Comparison of ENCODE assay signal across 1 cellular context in the genomic region with DNA sequence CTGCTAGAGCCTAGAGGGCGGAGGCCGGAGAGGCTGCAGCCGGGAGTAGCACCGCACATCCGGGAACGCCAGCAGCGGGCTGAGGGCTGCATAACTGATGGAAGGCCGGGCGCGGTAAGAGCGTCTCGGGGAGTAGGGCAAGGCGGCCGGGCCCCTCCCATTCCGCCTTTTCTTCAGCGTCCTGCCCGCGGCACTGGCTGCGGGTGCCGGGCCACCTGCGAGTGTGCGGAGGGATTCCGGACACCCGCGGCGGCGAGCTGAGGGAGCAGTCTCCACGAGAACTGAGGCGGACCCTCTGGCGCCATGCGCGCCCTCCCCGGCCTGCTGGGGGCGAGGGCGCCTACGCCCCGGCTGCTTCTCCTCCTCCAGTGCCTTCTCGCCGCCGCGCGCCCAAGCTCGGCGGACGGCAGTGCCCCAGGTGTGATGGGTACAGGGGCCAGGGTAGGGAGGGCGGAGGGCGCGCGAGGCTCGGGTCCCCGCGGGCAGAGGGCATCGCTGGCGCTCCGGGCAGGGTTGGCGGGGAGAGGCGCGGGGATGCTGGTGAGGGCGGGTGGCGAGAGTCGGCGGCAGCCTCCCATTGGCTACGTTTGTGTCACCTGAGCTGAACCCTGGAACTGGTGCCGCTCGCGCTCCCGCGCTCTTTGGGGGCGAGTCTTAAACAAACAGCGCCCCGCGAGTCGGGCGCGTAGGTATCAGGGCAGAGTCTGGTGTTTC.
TF ChIP-seq lines count a peak whose summit lies in the region.

No MANE protein-coding gene starts in this region.

TF ChIP-seq in HepG2, 621 proteins besides CTCF, POLR2A, EP300 and RAD21 (continued from another document and continues in another):
- TF ChIP-seq, protein P1, sequence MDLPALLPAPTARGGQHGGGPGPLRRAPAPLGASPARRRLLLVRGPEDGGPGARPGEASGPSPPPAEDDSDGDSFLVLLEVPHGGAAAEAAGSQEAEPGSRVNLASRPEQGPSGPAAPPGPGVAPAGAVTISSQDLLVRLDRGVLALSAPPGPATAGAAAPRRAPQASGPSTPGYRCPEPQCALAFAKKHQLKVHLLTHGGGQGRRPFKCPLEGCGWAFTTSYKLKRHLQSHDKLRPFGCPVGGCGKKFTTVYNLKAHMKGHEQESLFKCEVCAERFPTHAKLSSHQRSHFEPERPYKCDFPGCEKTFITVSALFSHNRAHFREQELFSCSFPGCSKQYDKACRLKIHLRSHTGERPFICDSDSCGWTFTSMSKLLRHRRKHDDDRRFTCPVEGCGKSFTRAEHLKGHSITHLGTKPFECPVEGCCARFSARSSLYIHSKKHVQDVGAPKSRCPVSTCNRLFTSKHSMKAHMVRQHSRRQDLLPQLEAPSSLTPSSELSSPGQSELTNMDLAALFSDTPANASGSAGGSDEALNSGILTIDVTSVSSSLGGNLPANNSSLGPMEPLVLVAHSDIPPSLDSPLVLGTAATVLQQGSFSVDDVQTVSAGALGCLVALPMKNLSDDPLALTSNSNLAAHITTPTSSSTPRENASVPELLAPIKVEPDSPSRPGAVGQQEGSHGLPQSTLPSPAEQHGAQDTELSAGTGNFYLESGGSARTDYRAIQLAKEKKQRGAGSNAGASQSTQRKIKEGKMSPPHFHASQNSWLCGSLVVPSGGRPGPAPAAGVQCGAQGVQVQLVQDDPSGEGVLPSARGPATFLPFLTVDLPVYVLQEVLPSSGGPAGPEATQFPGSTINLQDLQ (CRISPR knock-in tag; IDR thresholded peaks at IDR 0.05), result no peak; the same call in 1 of the 2 replicates
- no peak for TF ChIP-seq ZFP62 (CRISPR knock-in tag; IDR thresholded peaks at IDR 0.05)
- TF ChIP-seq WIZ (CRISPR knock-in tag; IDR thresholded peaks at IDR 0.05), result no peak
- 0 out of 2 replicates have a peak, but pooled peaks have one; percentile 63 for TF ChIP-seq ZSCAN22 (CRISPR knock-in tag; IDR thresholded peaks at IDR 0.05)
- no peak; the same call in 1 of the 2 replicates for TF ChIP-seq ZSCAN29 (CRISPR knock-in tag; conservative IDR thresholded peaks at IDR 0.05)
- peak; percentile 60; the same call in 1 of the 2 replicates for TF ChIP-seq ZNF746 (CRISPR knock-in tag; IDR thresholded peaks at IDR 0.05)
- no peak for TF ChIP-seq PLRG1 (conservative IDR thresholded peaks at IDR 0.05)
- TF ChIP-seq EED (CRISPR knock-in tag; IDR thresholded peaks at IDR 0.05), result peak; percentile 97
- TF ChIP-seq JUN (CRISPR knock-in tag; IDR thresholded peaks at IDR 0.05), result no peak; the same call in 1 of the 2 replicates
- TF ChIP-seq POGZ (CRISPR knock-in tag; IDR thresholded peaks at IDR 0.05), result peak; percentile 58
- no peak for TF ChIP-seq RFX3 (CRISPR knock-in tag; IDR thresholded peaks at IDR 0.05)
- no peak for TF ChIP-seq SP5 (CRISPR knock-in tag; IDR thresholded peaks at IDR 0.05; ENCODE audit: borderline replicate concordance, low read depth)
- TF ChIP-seq SAP130 (CRISPR knock-in tag; IDR thresholded peaks at IDR 0.05; ENCODE audit: low read depth), result peak; percentile 63
- TF ChIP-seq ZNF333 (CRISPR knock-in tag; IDR thresholded peaks at IDR 0.05; ENCODE audit: borderline replicate concordance), result 0 out of 2 replicates have a peak, but pooled peaks have one; percentile 17
- TF ChIP-seq, protein P2, sequence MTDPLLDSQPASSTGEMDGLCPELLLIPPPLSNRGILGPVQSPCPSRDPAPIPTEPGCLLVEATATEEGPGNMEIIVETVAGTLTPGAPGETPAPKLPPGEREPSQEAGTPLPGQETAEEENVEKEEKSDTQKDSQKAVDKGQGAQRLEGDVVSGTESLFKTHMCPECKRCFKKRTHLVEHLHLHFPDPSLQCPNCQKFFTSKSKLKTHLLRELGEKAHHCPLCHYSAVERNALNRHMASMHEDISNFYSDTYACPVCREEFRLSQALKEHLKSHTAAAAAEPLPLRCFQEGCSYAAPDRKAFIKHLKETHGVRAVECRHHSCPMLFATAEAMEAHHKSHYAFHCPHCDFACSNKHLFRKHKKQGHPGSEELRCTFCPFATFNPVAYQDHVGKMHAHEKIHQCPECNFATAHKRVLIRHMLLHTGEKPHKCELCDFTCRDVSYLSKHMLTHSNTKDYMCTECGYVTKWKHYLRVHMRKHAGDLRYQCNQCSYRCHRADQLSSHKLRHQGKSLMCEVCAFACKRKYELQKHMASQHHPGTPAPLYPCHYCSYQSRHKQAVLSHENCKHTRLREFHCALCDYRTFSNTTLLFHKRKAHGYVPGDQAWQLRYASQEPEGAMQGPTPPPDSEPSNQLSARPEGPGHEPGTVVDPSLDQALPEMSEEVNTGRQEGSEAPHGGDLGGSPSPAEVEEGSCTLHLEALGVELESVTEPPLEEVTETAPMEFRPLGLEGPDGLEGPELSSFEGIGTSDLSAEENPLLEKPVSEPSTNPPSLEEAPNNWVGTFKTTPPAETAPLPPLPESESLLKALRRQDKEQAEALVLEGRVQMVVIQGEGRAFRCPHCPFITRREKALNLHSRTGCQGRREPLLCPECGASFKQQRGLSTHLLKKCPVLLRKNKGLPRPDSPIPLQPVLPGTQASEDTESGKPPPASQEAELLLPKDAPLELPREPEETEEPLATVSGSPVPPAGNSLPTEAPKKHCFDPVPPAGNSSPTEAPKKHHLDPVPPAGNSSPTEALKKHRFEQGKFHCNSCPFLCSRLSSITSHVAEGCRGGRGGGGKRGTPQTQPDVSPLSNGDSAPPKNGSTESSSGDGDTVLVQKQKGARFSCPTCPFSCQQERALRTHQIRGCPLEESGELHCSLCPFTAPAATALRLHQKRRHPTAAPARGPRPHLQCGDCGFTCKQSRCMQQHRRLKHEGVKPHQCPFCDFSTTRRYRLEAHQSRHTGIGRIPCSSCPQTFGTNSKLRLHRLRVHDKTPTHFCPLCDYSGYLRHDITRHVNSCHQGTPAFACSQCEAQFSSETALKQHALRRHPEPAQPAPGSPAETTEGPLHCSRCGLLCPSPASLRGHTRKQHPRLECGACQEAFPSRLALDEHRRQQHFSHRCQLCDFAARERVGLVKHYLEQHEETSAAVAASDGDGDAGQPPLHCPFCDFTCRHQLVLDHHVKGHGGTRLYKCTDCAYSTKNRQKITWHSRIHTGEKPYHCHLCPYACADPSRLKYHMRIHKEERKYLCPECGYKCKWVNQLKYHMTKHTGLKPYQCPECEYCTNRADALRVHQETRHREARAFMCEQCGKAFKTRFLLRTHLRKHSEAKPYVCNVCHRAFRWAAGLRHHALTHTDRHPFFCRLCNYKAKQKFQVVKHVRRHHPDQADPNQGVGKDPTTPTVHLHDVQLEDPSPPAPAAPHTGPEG (CRISPR knock-in tag; IDR thresholded peaks at IDR 0.05), result peak; percentile 79
- peak; percentile 80 for TF ChIP-seq MED1 (CRISPR knock-in tag; IDR thresholded peaks at IDR 0.05)
- peak in 1 of 2 experiments; percentile 53; a peak in 2 of 4 replicates for TF ChIP-seq KLF16 (CRISPR knock-in tag; IDR thresholded peaks at IDR 0.05)
- TF ChIP-seq, protein P3, sequence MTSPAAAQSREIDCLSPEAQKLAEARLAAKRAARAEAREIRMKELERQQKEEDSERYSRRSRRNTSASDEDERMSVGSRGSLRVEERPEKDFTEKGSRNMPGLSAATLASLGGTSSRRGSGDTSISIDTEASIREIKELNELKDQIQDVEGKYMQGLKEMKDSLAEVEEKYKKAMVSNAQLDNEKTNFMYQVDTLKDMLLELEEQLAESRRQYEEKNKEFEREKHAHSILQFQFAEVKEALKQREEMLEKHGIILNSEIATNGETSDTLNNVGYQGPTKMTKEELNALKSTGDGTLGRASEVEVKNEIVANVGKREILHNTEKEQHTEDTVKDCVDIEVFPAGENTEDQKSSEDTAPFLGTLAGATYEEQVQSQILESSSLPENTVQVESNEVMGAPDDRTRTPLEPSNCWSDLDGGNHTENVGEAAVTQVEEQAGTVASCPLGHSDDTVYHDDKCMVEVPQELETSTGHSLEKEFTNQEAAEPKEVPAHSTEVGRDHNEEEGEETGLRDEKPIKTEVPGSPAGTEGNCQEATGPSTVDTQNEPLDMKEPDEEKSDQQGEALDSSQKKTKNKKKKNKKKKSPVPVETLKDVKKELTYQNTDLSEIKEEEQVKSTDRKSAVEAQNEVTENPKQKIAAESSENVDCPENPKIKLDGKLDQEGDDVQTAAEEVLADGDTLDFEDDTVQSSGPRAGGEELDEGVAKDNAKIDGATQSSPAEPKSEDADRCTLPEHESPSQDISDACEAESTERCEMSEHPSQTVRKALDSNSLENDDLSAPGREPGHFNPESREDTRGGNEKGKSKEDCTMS (CRISPR knock-in tag; conservative IDR thresholded peaks at IDR 0.05), result no peak
- TF ChIP-seq, protein P4, sequence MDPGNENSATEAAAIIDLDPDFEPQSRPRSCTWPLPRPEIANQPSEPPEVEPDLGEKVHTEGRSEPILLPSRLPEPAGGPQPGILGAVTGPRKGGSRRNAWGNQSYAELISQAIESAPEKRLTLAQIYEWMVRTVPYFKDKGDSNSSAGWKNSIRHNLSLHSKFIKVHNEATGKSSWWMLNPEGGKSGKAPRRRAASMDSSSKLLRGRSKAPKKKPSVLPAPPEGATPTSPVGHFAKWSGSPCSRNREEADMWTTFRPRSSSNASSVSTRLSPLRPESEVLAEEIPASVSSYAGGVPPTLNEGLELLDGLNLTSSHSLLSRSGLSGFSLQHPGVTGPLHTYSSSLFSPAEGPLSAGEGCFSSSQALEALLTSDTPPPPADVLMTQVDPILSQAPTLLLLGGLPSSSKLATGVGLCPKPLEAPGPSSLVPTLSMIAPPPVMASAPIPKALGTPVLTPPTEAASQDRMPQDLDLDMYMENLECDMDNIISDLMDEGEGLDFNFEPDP (CRISPR knock-in tag; conservative IDR thresholded peaks at IDR 0.05), result peak; percentile 99
- TF ChIP-seq, protein P5, sequence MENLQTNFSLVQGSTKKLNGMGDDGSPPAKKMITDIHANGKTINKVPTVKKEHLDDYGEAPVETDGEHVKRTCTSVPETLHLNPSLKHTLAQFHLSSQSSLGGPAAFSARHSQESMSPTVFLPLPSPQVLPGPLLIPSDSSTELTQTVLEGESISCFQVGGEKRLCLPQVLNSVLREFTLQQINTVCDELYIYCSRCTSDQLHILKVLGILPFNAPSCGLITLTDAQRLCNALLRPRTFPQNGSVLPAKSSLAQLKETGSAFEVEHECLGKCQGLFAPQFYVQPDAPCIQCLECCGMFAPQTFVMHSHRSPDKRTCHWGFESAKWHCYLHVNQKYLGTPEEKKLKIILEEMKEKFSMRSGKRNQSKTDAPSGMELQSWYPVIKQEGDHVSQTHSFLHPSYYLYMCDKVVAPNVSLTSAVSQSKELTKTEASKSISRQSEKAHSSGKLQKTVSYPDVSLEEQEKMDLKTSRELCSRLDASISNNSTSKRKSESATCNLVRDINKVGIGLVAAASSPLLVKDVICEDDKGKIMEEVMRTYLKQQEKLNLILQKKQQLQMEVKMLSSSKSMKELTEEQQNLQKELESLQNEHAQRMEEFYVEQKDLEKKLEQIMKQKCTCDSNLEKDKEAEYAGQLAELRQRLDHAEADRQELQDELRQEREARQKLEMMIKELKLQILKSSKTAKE (CRISPR knock-in tag; IDR thresholded peaks at IDR 0.05; ENCODE audit: borderline replicate concordance), result no peak; the same call in 1 of the 2 replicates
- TF ChIP-seq ZNF343 (CRISPR knock-in tag; IDR thresholded peaks at IDR 0.05), result peak; percentile 83
- peak; percentile 77 for TF ChIP-seq ZBTB7A (CRISPR knock-in tag; IDR thresholded peaks at IDR 0.05)
- no peak; the same call in 1 of the 2 replicates for TF ChIP-seq SMAD9 (CRISPR knock-in tag; IDR thresholded peaks at IDR 0.05)
- peak; percentile 74; the same call in 1 of the 2 replicates for TF ChIP-seq SPEN (CRISPR knock-in tag; IDR thresholded peaks at IDR 0.05; ENCODE audit: low read depth)
- TF ChIP-seq, protein P6, sequence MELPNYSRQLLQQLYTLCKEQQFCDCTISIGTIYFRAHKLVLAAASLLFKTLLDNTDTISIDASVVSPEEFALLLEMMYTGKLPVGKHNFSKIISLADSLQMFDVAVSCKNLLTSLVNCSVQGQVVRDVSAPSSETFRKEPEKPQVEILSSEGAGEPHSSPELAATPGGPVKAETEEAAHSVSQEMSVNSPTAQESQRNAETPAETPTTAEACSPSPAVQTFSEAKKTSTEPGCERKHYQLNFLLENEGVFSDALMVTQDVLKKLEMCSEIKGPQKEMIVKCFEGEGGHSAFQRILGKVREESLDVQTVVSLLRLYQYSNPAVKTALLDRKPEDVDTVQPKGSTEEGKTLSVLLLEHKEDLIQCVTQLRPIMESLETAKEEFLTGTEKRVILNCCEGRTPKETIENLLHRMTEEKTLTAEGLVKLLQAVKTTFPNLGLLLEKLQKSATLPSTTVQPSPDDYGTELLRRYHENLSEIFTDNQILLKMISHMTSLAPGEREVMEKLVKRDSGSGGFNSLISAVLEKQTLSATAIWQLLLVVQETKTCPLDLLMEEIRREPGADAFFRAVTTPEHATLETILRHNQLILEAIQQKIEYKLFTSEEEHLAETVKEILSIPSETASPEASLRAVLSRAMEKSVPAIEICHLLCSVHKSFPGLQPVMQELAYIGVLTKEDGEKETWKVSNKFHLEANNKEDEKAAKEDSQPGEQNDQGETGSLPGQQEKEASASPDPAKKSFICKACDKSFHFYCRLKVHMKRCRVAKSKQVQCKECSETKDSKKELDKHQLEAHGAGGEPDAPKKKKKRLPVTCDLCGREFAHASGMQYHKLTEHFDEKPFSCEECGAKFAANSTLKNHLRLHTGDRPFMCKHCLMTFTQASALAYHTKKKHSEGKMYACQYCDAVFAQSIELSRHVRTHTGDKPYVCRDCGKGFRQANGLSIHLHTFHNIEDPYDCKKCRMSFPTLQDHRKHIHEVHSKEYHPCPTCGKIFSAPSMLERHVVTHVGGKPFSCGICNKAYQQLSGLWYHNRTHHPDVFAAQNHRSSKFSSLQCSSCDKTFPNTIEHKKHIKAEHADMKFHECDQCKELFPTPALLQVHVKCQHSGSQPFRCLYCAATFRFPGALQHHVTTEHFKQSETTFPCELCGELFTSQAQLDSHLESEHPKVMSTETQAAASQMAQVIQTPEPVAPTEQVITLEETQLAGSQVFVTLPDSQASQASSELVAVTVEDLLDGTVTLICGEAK (IDR thresholded peaks at IDR 0.05), result no peak
- TF ChIP-seq, protein P6 (CRISPR knock-in tag; IDR thresholded peaks at IDR 0.05), result peak; percentile 87; the same call in 1 of the 2 replicates
- 0 out of 2 replicates have a peak, but pooled peaks have one; percentile 40 for TF ChIP-seq ZNF329 (CRISPR knock-in tag; IDR thresholded peaks at IDR 0.05; ENCODE audit: low read depth)
- peak; percentile 67; the same call in 1 of the 2 replicates for TF ChIP-seq KLF6 (CRISPR knock-in tag; IDR thresholded peaks at IDR 0.05)
